ENCODE assay signal across 2 cellular contexts in the genomic region with DNA sequence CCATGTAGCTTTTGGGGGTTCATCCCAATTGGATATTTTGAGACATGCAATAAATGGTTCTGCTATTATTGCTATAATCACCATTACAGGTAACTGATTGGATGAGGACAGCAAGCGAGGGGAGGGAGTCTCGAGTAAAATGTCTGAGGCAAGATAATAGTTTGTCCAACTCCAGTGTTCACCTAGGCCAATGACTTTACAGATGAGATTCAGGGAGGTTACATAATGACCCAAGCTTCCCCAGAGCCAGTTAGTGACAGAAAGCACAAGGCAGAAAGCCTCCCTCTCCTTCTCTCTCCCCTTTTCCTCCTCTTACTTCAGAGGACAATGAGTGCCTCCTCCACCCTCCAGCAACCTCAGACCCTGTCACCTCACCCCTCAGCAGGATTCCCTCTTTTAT.
A peak's percentile ranks its signal among the peaks of the same experiment; 100 is the strongest.
TF ChIP-seq lines count a peak whose summit lies in the region.

No MANE protein-coding gene starts in this region.

TF ChIP-seq in HepG2, 621 proteins besides CTCF, POLR2A, EP300 and RAD21:
- TF ChIP-seq MEF2D (CRISPR knock-in tag; IDR thresholded peaks at IDR 0.05) = 0 out of 2 replicates have a peak, but pooled peaks have one; percentile 18
- TF ChIP-seq ZNF841 (CRISPR knock-in tag; IDR thresholded peaks at IDR 0.05; ENCODE audit: borderline replicate concordance) = no peak
- TF ChIP-seq SOX6 (IDR thresholded peaks at IDR 0.05) = no peak
- 0 out of 2 replicates have a peak, but pooled peaks have one; percentile 22 for TF ChIP-seq SOX6 (CRISPR knock-in tag; IDR thresholded peaks at IDR 0.05)
- TF ChIP-seq SP2 (CRISPR knock-in tag; IDR thresholded peaks at IDR 0.05) = no peak
TF ChIP-seq in HepG2: peak in this region for 2.

TF ChIP-seq in HCT116, 20 proteins besides CTCF, POLR2A, EP300 and RAD21:
- no peak for TF ChIP-seq CBX3 (IDR thresholded peaks at IDR 0.05; ENCODE audit: low read depth)
- TF ChIP-seq, protein P1, sequence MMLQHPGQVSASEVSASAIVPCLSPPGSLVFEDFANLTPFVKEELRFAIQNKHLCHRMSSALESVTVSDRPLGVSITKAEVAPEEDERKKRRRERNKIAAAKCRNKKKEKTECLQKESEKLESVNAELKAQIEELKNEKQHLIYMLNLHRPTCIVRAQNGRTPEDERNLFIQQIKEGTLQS (IDR thresholded peaks at IDR 0.05) = no peak
- no peak for TF ChIP-seq SIN3A (IDR thresholded peaks at IDR 0.05; ENCODE audit: low read depth)
- TF ChIP-seq, protein P2, sequence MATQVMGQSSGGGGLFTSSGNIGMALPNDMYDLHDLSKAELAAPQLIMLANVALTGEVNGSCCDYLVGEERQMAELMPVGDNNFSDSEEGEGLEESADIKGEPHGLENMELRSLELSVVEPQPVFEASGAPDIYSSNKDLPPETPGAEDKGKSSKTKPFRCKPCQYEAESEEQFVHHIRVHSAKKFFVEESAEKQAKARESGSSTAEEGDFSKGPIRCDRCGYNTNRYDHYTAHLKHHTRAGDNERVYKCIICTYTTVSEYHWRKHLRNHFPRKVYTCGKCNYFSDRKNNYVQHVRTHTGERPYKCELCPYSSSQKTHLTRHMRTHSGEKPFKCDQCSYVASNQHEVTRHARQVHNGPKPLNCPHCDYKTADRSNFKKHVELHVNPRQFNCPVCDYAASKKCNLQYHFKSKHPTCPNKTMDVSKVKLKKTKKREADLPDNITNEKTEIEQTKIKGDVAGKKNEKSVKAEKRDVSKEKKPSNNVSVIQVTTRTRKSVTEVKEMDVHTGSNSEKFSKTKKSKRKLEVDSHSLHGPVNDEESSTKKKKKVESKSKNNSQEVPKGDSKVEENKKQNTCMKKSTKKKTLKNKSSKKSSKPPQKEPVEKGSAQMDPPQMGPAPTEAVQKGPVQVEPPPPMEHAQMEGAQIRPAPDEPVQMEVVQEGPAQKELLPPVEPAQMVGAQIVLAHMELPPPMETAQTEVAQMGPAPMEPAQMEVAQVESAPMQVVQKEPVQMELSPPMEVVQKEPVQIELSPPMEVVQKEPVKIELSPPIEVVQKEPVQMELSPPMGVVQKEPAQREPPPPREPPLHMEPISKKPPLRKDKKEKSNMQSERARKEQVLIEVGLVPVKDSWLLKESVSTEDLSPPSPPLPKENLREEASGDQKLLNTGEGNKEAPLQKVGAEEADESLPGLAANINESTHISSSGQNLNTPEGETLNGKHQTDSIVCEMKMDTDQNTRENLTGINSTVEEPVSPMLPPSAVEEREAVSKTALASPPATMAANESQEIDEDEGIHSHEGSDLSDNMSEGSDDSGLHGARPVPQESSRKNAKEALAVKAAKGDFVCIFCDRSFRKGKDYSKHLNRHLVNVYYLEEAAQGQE (IDR thresholded peaks at IDR 0.05; ENCODE audit: low read depth) = no peak
- no peak for TF ChIP-seq ZBTB33 (IDR thresholded peaks at IDR 0.05; ENCODE audit: extremely low read depth, insufficient replicate concordance, low read length)
- no peak for TF ChIP-seq POLR2AphosphoS5 (IDR thresholded peaks at IDR 0.05; ENCODE audit: low read depth, low read length)
- no peak for TF ChIP-seq EZH2 (IDR thresholded peaks at IDR 0.05)
- no peak for TF ChIP-seq YY1 (IDR thresholded peaks at IDR 0.05; ENCODE audit: extremely low read depth, insufficient replicate concordance, low read depth, low read length)
- TF ChIP-seq SRF (IDR thresholded peaks at IDR 0.05; ENCODE audit: low read depth) = no peak
- no peak for TF ChIP-seq TCF7L2 (IDR thresholded peaks at IDR 0.05; ENCODE audit: borderline replicate concordance, extremely low read depth, insufficient read depth, insufficient read length)
- TF ChIP-seq CEBPB (IDR thresholded peaks at IDR 0.05; ENCODE audit: low read depth) = no peak
- no peak for TF ChIP-seq FOSL1 (IDR thresholded peaks at IDR 0.05; ENCODE audit: low read depth)
- TF ChIP-seq EZH2phosphoT487 (IDR thresholded peaks at IDR 0.05; ENCODE audit: borderline replicate concordance) = no peak
- no peak for TF ChIP-seq SP1 (IDR thresholded peaks at IDR 0.05; ENCODE audit: low read depth)
- no peak for TF ChIP-seq JUND (IDR thresholded peaks at IDR 0.05)
- no peak for TF ChIP-seq EGR1 (IDR thresholded peaks at IDR 0.05; ENCODE audit: low read depth)
- no peak for TF ChIP-seq ZFX (IDR thresholded peaks at IDR 0.05)
- TF ChIP-seq, protein P3, sequence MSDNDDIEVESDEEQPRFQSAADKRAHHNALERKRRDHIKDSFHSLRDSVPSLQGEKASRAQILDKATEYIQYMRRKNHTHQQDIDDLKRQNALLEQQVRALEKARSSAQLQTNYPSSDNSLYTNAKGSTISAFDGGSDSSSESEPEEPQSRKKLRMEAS (IDR thresholded peaks at IDR 0.05) = no peak
TF ChIP-seq in HCT116: peak in this region for 0.
